ENCODE assay signal across 1 cellular context in genomic region chr16:72974142-72974769, GRCh38.
TF ChIP-seq lines count a peak whose summit lies in the region.

No MANE protein-coding gene starts in this region.

TF ChIP-seq in HEK293, 187 proteins besides CTCF, POLR2A, EP300 and RAD21 (continued from another document):
- 0 out of 2 replicates have a peak, but pooled peaks have one; percentile 39 for TF ChIP-seq PRDM10 (tag by site-specific recombination; IDR thresholded peaks at IDR 0.05)
- TF ChIP-seq ZXDB (tag by site-specific recombination; IDR thresholded peaks at IDR 0.05), result 0 out of 2 replicates have a peak, but pooled peaks have one; percentile 13
- 0 out of 2 replicates have a peak, but pooled peaks have one; percentile 17 for TF ChIP-seq ZBTB8A (tag by site-specific recombination; IDR thresholded peaks at IDR 0.05)
